In the genomic region with DNA sequence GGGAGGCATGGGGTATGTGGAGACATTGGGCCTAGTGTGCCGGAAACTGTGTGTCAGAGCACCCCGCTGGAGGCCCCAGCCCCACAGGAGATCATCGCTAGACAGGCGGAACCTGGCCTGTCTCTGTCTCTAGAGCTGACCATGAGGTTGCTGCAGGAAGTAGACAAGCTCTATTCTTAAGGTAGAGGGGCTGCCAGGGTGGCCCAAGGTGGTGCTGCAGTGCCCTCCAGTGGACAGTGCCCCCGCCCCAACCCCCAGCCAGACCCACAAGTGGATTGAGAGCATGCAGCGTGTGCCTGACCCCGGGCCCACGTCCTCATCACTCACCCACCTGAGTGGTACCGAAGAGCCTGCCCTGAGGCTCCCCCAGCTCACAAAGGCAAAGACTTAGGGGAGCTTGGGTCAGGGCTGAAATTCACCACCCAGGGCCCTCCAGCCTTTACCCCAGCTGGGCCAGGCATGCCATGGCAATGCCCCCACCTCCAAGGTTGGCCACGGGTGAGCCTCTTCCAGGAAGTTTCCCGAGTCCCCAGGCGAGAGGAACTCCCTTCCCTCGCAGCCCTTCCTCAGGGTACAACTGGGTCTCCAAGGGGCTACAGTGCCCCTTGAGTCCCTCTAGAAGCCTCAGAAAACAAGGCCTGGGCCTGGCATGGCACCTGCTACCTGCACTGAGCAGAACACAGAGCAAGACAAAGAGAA, we compare ENCODE assay signal across 8 cellular contexts.
DNase-seq lines count a peak whose midpoint lies in the region; ATAC-seq and TF ChIP-seq lines count a peak whose summit lies in the region.

No MANE protein-coding gene starts in this region.

- H3K27me3 ChIP-seq in GM23338 (ENCODE audit: insufficient read depth) = no peaks in the 10 kb centered on the region
- H3K27me3 ChIP-seq in SK-N-SH (ENCODE audit: insufficient read depth) = peaks cover 29% of the 10 kb centered on the region; the same call in 1 of the 2 replicates
- H3K27me3 ChIP-seq in hepatocyte = no peaks in the 10 kb centered on the region

- H3F3A ChIP-seq in GM23338 (replicated peaks; ENCODE audit: low read depth) = no peaks in the 10 kb centered on the region
- no peaks in the 10 kb centered on the region for H3F3A ChIP-seq in SK-N-SH (replicated peaks; ENCODE audit: insufficient read depth)

- peak; percentile 57 for TF ChIP-seq RAD21 in SK-N-SH (IDR thresholded peaks at IDR 0.05; ENCODE audit: low read length)

- TF ChIP-seq EP300 in SK-N-SH (IDR thresholded peaks at IDR 0.05; ENCODE audit: borderline replicate concordance in 1 of 2, low read depth in 1 of 2, low read length in 1 of 2) = no peak

- POLR2A ChIA-PET in SK-N-SH (lab: Yijun Ruan, JAX) = no interaction called here

- peak; percentile 95 for ATAC-seq in GM23338
- ATAC-seq in HG02798 (IDR thresholded peaks at IDR 0.05; ENCODE audit: poor library complexity, unreplicated experiment) = no peak
- ATAC-seq in HG03139 (IDR thresholded peaks at IDR 0.05; ENCODE audit: unreplicated experiment) = no peak
- ATAC-seq in effector memory CD8-positive, alpha-beta T cell (replicated peaks) = no peak

- H3K27me3 Mint-ChIP-seq in GM23338 (ENCODE audit: insufficient read depth, low read depth, poor library complexity) = peaks cover 12% of the 10 kb centered on the region
- peaks cover 14 to 71% of the 10 kb centered on the region in 2 donors for H3K27me3 Mint-ChIP-seq in effector memory CD8-positive, alpha-beta T cell

- no peak overlapping the region for H3K9ac ChIP-seq in SK-N-SH

- no peaks in the 10 kb centered on the region for H4K20me1 ChIP-seq in GM23338 (replicated peaks; ENCODE audit: insufficient read depth)
- no peaks in the 10 kb centered on the region for H4K20me1 ChIP-seq in SK-N-SH (ENCODE audit: insufficient read depth)
- no peaks in the 10 kb centered on the region for H4K20me1 ChIP-seq in hepatocyte (ENCODE audit: insufficient read depth, poor library complexity, severe bottlenecking)

- H3K4me3 ChIP-seq in AG09309 (ENCODE audit: control insufficient read depth, low read depth, low read length) (no peak overlapping the region), GM23338 (no peak overlapping the region), SK-N-SH (ENCODE audit: low read depth in 2 of 2, low read length in 1 of 2) (no peak overlapping the region), hepatocyte (no peak overlapping the region)

- H2AFZ ChIP-seq in GM23338 = peak overlapping the region; percentile 69; the same call in 1 of the 2 replicates
- H2AFZ ChIP-seq in SK-N-SH (ENCODE audit: low read depth) = no peak overlapping the region
- H2AFZ ChIP-seq in hepatocyte = no peak overlapping the region

- no peak overlapping the region for H3K4me3 Mint-ChIP-seq in GM23338
- no peak overlapping the region for H3K4me3 Mint-ChIP-seq in effector memory CD8-positive, alpha-beta T cell

- no peak for DNase-seq in AG09309 (ENCODE audit: low read depth)
- peak; percentile 71 for DNase-seq in GM23338 (ENCODE audit: low spot score)
- peak; percentile 77 for DNase-seq in SK-N-SH
- peak; percentile 45 for DNase-seq in hepatocyte (ENCODE audit: low spot score)
- no peak for DNase-seq in effector memory CD8-positive, alpha-beta T cell
- DNase-seq in MV-4-11 (lab: John Stamatoyannopoulos, UW) = no peak

- H3K79me2 ChIP-seq in GM23338 (replicated peaks; ENCODE audit: insufficient read depth) (no peaks in the 10 kb centered on the region), SK-N-SH (ENCODE audit: insufficient read depth) (no peaks in the 10 kb centered on the region), hepatocyte (no peaks in the 10 kb centered on the region)

- H3K36me3 ChIP-seq in GM23338 (ENCODE audit: insufficient read depth) = no peaks in the 10 kb centered on the region
- H3K36me3 ChIP-seq in SK-N-SH (replicated peaks in 1 of 2; ENCODE audit: control insufficient read depth in 1 of 2, insufficient read depth in 2 of 2, low read length in 1 of 2) = no peaks in the 10 kb centered on the region
- H3K36me3 ChIP-seq in hepatocyte (replicated peaks; ENCODE audit: insufficient read depth, low read depth) = no peaks in the 10 kb centered on the region

- H3K9me2 ChIP-seq in GM23338 (ENCODE audit: insufficient read depth) (no peaks in the 10 kb centered on the region), SK-N-SH (no peaks in the 10 kb centered on the region), hepatocyte (replicated peaks; ENCODE audit: insufficient read depth) (no peaks in the 10 kb centered on the region)

- H3K27ac ChIP-seq in GM23338 (ENCODE audit: low read depth) (no peak overlapping the region), SK-N-SH (ENCODE audit: low read depth in 2 of 2, low read length in 1 of 2) (no peak overlapping the region), hepatocyte (no peak overlapping the region)

- H3K4me1 Mint-ChIP-seq in GM23338 = peaks cover 5% of the 10 kb centered on the region; the same call in 2 of the 3 replicates
- no peaks in the 10 kb centered on the region for H3K4me1 Mint-ChIP-seq in effector memory CD8-positive, alpha-beta T cell (ENCODE audit: low read depth in 2 of 2)

- no peaks in the 10 kb centered on the region for H3K36me3 Mint-ChIP-seq in GM23338 (ENCODE audit: low read depth)
- H3K36me3 Mint-ChIP-seq in effector memory CD8-positive, alpha-beta T cell (ENCODE audit: insufficient read depth) = no peaks in the 10 kb centered on the region

- H3K4me1 ChIP-seq in GM23338 (ENCODE audit: insufficient read depth) (no peaks in the 10 kb centered on the region), SK-N-SH (ENCODE audit: control insufficient read depth in 1 of 2, insufficient read depth in 2 of 2, low read depth in 1 of 2, low read length in 1 of 2) (no peaks in the 10 kb centered on the region), hepatocyte (ENCODE audit: insufficient read depth) (peaks cover under 1% of the 10 kb centered on the region)

- WGBS in SK-N-SH (ENCODE audit: low lambda C conversion rate) = 53% methylated on average over 12 of the region's 13 CpGs
- WGBS in hepatocyte (ENCODE audit: low lambda C conversion rate, missing lambda C conversion rate) = 67% methylated on average over 12 of the region's 13 CpGs

- H3K27ac Mint-ChIP-seq in GM23338 = no peak overlapping the region
- no peak overlapping the region for H3K27ac Mint-ChIP-seq in effector memory CD8-positive, alpha-beta T cell

- H3K9me3 Mint-ChIP-seq in GM23338 = no peaks in the 10 kb centered on the region
- no peaks in the 10 kb centered on the region for H3K9me3 Mint-ChIP-seq in effector memory CD8-positive, alpha-beta T cell

- H3K9me3 ChIP-seq in SK-N-SH = no peaks in the 10 kb centered on the region
- H3K9me3 ChIP-seq in hepatocyte (ENCODE audit: low read depth) = no peaks in the 10 kb centered on the region

- CTCF ChIA-PET in SK-N-SH (lab: Yijun Ruan, JAX) = interaction anchor here (0.6 to 1.6 kb wide), 5 partner anchors 13 to 1393 kb away, joined by 3 to 7 read pairs (median 3); no protein-coding TSS in a partner anchor

- TF ChIP-seq CTCF in AG09309 (IDR thresholded peaks at IDR 0.05; ENCODE audit: control insufficient read depth, insufficient read depth, low read depth, low read length, missing control alignments) (peak; percentile 48), GM23338 (conservative IDR thresholded peaks at IDR 0.05; ENCODE audit: low read depth in 2 of 2) (peak; percentile 63 to 84), SK-N-SH (IDR thresholded peaks at IDR 0.05) (peak; percentile 44), hepatocyte (IDR thresholded peaks at IDR 0.05; ENCODE audit: poor library complexity) (peak; percentile 39)

- H3K4me2 ChIP-seq in GM23338 (no peak overlapping the region), SK-N-SH (no peak overlapping the region), hepatocyte (no peak overlapping the region)

TF ChIP-seq in SK-N-SH, 30 proteins besides CTCF, POLR2A, EP300 and RAD21:
- TF ChIP-seq SMC3 (IDR thresholded peaks at IDR 0.05; ENCODE audit: low read depth, low read length) = peak; percentile 25; the same call in 1 of the 2 replicates
- no peak for TF ChIP-seq FOXM1 (IDR thresholded peaks at IDR 0.05; ENCODE audit: low read depth)
- no peak for TF ChIP-seq NRF1 (IDR thresholded peaks at IDR 0.05; ENCODE audit: low read depth, low read length)
TF ChIP-seq in SK-N-SH: peak in this region for 1.

Comparison
In these comparisons a context has a peak if more than half of its experiments do, and no peak if none do; other contexts are left out.
1. DNase-seq: peak in GM23338 (single experiment), SK-N-SH (single experiment) and hepatocyte (single experiment); none in AG09309 (single experiment), effector memory CD8-positive, alpha-beta T cell (0 of 3) and MV-4-11 (single experiment).
2. Peak in every context shown above with its lines, with median percentiles within 50 percentile points of each other: CTCF ChIP-seq.